Comparison of ENCODE assay signal across 20 cellular contexts in the genomic region with DNA sequence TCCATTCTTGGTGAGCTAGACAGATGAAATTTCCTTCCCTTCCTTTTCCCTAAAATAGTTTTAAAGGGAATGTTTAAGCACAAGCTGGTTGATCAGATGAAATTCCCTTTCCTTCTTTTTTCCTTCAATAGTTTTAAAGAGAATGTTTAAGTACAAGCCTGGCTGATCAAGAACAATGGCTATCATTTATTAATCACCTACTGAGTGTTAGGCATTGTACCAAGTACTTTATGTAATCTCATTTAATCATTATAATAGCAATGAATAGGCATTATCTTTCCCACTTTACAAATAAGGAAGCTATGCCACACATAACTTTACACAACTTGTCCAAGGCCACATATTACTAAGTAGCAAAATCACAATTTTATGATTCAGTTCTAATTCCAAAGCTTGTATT.
A peak's percentile ranks its signal among the peaks of the same experiment; 100 is the strongest.
DNase-seq lines count a peak whose midpoint lies in the region; ATAC-seq, FAIRE-seq and TF ChIP-seq lines count a peak whose summit lies in the region.
"Had no signal": no experiment of that assay in that cellular context is flagged by ENCODE, and none has a peak within 500 bp of the region (broad histone marks: within the 10 kb centered on the region; RNA-seq: fewer than 3 reads in every experiment).

No MANE protein-coding gene starts in this region.

- POLR2A ChIA-PET in K562 (lab: Yijun Ruan, JAX) = no interaction called here

- H3K9me1 ChIP-seq in K562 (ENCODE audit: control insufficient read depth, insufficient read depth, low read length) = no peaks in the 10 kb centered on the region

- H3K4me1 Mint-ChIP-seq in neural progenitor cell = no peaks in the 10 kb centered on the region

- H2AFZ ChIP-seq in K562 (ENCODE audit: low read depth, low read length) (no peak overlapping the region), neural progenitor cell (replicated peaks) (no peak overlapping the region)

- intact Hi-C loops in K562 (cut with micrococcal nuclease) (no loop called here), vagina (cut with DNase I) (no loop called here)

- no peaks in the 10 kb centered on the region for H4K20me1 ChIP-seq in K562 (replicated peaks; ENCODE audit: control insufficient read depth, insufficient read depth, low read length)
- no peaks in the 10 kb centered on the region for H4K20me1 ChIP-seq in neural progenitor cell (ENCODE audit: low read depth)
- H4K20me1 ChIP-seq: BLaER1 had no signal

- no peaks in the 10 kb centered on the region for H3K27me3 Mint-ChIP-seq in neural progenitor cell (ENCODE audit: insufficient read depth, low read depth)
- H3K27me3 Mint-ChIP-seq: CD4-positive, alpha-beta memory T cell had no signal

- no peak for TF ChIP-seq RAD21 in K562 (CRISPR knock-in tag; conservative IDR thresholded peaks at IDR 0.05 in 1 of 2, IDR thresholded peaks at IDR 0.05 in 1 of 2)

- H3K27me3 ChIP-seq in K562 (ENCODE audit: control insufficient read depth in 2 of 2, insufficient read depth in 2 of 2, low read length in 2 of 2) = no peaks in the 10 kb centered on the region
- H3K27me3 ChIP-seq in kidney epithelial cell (ENCODE audit: control insufficient read depth, insufficient read depth, low read length) = no peaks in the 10 kb centered on the region
- H3K27me3 ChIP-seq in neural progenitor cell = no peaks in the 10 kb centered on the region
- no peaks in the 10 kb centered on the region for H3K27me3 ChIP-seq in vagina
- H3K27me3 ChIP-seq in MG63 = no peaks in the 10 kb centered on the region
- H3K27me3 ChIP-seq: BLaER1 had no signal

- H3K9me3 ChIP-seq in K562 (replicated peaks; ENCODE audit: control insufficient read depth, insufficient read depth, low read depth, low read length) = no peaks in the 10 kb centered on the region
- no peaks in the 10 kb centered on the region for H3K9me3 ChIP-seq in neural progenitor cell (ENCODE audit: low read depth)
- H3K9me3 ChIP-seq in vagina = no peaks in the 10 kb centered on the region
- H3K9me3 ChIP-seq in MG63 = no peaks in the 10 kb centered on the region

- no peak for TF ChIP-seq POLR2A in K562 (conservative IDR thresholded peaks at IDR 0.05)
- TF ChIP-seq POLR2A in vagina (IDR thresholded peaks at IDR 0.05) = no peak

- in situ Hi-C loops in Caki2 (cut with HindIII; ENCODE audit: low pct_unique_long_range_greater_than_20kb, low sequenced_read_pairs) = no loop called here
- in situ Hi-C loops in K562 (cut with MboI) = no loop called here

- H3F3A ChIP-seq in neural progenitor cell (ENCODE audit: low read depth) = no peaks in the 10 kb centered on the region

- peaks cover 2% of the 10 kb centered on the region; the same call in 1 of the 3 replicates for H3K36me3 ChIP-seq in K562 (ENCODE audit: control insufficient read depth, insufficient read depth, low read length)
- H3K36me3 ChIP-seq in kidney epithelial cell (ENCODE audit: control insufficient read depth, insufficient read depth, low read length) = no peaks in the 10 kb centered on the region
- no peaks in the 10 kb centered on the region for H3K36me3 ChIP-seq in neural progenitor cell
- no peaks in the 10 kb centered on the region for H3K36me3 ChIP-seq in vagina
- no peaks in the 10 kb centered on the region for H3K36me3 ChIP-seq in MG63

- TF ChIP-seq CTCF in K562 (IDR thresholded peaks at IDR 0.05 in 2 of 3, conservative IDR thresholded peaks at IDR 0.05 in 1 of 3; ENCODE audit: insufficient read depth in 2 of 3, low read depth in 1 of 3, low read length in 3 of 3) = no peak
- no peak for TF ChIP-seq CTCF in kidney epithelial cell (IDR thresholded peaks at IDR 0.05; ENCODE audit: insufficient read depth, low read length, poor library complexity, severe bottlenecking)
- TF ChIP-seq CTCF in neural progenitor cell (IDR thresholded peaks at IDR 0.05) = no peak
- no peak for TF ChIP-seq CTCF in vagina (IDR thresholded peaks at IDR 0.05)

- H3K27ac Mint-ChIP-seq in neural progenitor cell = no peak overlapping the region
- H3K27ac Mint-ChIP-seq: CD14-positive monocyte; CD4-positive, alpha-beta memory T cell; HFFc6 had no signal

- no peaks in the 10 kb centered on the region for H3K79me2 ChIP-seq in K562 (ENCODE audit: control insufficient read depth, insufficient read depth, low read length)
- peaks cover 21% of the 10 kb centered on the region for H3K79me2 ChIP-seq in neural progenitor cell (ENCODE audit: low read depth)

- no peak for TF ChIP-seq EP300 in K562 (IDR thresholded peaks at IDR 0.05; ENCODE audit: low read length)

- H3K4me1 ChIP-seq in K562 (replicated peaks in 1 of 2; ENCODE audit: control insufficient read depth in 2 of 2, insufficient read depth in 2 of 2, low read length in 2 of 2) (no peaks in the 10 kb centered on the region), neural progenitor cell (peaks cover 12% of the 10 kb centered on the region), vagina (no peaks in the 10 kb centered on the region)
- H3K4me1 ChIP-seq: BLaER1 had no signal

- no peak overlapping the region for H3K27ac ChIP-seq in K562 (ENCODE audit: extremely low read depth, low read depth, low read length)
- no peak overlapping the region for H3K27ac ChIP-seq in neural progenitor cell
- no peak overlapping the region for H3K27ac ChIP-seq in vagina
- H3K27ac ChIP-seq: BLaER1 had no signal

- peaks cover 30% of the 10 kb centered on the region for H3K36me3 Mint-ChIP-seq in neural progenitor cell

- peak; percentile 11 for FAIRE-seq in K562 (lab: Jason Lieb, UNC)
- FAIRE-seq: HTR-8/SVneo had no signal

- H3K4me3 Mint-ChIP-seq in neural progenitor cell = no peak overlapping the region
- H3K4me3 Mint-ChIP-seq: CD14-positive monocyte; CD4-positive, alpha-beta memory T cell; HFFc6 had no signal

- no peak overlapping the region for H3K4me2 ChIP-seq in K562 (ENCODE audit: insufficient read depth, low read length)
- peak overlapping the region; percentile 39 for H3K4me2 ChIP-seq in neural progenitor cell
- H3K4me2 ChIP-seq: BLaER1 had no signal

- ATAC-seq in K562 = no peak
- ATAC-seq in GM21723 (IDR thresholded peaks at IDR 0.05; ENCODE audit: unreplicated experiment) = no peak
- ATAC-seq: HCT116 had no signal

- H3K9ac ChIP-seq in K562 (ENCODE audit: insufficient read depth in 1 of 2, low read depth in 2 of 2, low read length in 2 of 2) (no peak overlapping the region), neural progenitor cell (no peak overlapping the region)
- H3K9ac ChIP-seq: BLaER1 had no signal

- H3K4me3 ChIP-seq in K562 (no peak overlapping the region), kidney epithelial cell (ENCODE audit: low read depth, low read length) (no peak overlapping the region), neural progenitor cell (no peak overlapping the region), vagina (no peak overlapping the region), MG63 (no peak overlapping the region)
- H3K4me3 ChIP-seq: BLaER1 had no signal

- no TSS peak for BruUV-seq in K562 (replicated peaks; lab: Mats Ljungman, UMichigan)

- DNase-seq in Caki2 (ENCODE audit: low read depth) (peak; percentile 3), K562 (ENCODE audit: extremely low read depth in 1 of 4, low spot score in 3 of 4) (no peak), kidney epithelial cell (ENCODE audit: low read depth) (peak; percentile 12), neural progenitor cell (ENCODE audit: low spot score) (peak; percentile 7), vagina (ENCODE audit: extremely low spot score in 2 of 2) (no peak), MG63 (no peak)
- DNase-seq: 8988T; Calu3; CD4-positive, alpha-beta memory T cell; DMS79 treated with DMSO at 0.1 percent for 48 hours; GF-D8; GOT3; H7; HFFc6; IMR-90 had no signal

- H3K9me3 Mint-ChIP-seq in neural progenitor cell = peaks cover 12% of the 10 kb centered on the region
- H3K9me3 Mint-ChIP-seq: HFFc6 had no signal

- CTCF ChIA-PET in K562 (lab: Yijun Ruan, JAX; ENCODE audit: low intra/inter-chr PET ratio) = no interaction called here

TF ChIP-seq in K562, 482 proteins besides CTCF, POLR2A, EP300 and RAD21:
- no peak for TF ChIP-seq SREBF2 (CRISPR knock-in tag; IDR thresholded peaks at IDR 0.05)
- TF ChIP-seq, protein P1, sequence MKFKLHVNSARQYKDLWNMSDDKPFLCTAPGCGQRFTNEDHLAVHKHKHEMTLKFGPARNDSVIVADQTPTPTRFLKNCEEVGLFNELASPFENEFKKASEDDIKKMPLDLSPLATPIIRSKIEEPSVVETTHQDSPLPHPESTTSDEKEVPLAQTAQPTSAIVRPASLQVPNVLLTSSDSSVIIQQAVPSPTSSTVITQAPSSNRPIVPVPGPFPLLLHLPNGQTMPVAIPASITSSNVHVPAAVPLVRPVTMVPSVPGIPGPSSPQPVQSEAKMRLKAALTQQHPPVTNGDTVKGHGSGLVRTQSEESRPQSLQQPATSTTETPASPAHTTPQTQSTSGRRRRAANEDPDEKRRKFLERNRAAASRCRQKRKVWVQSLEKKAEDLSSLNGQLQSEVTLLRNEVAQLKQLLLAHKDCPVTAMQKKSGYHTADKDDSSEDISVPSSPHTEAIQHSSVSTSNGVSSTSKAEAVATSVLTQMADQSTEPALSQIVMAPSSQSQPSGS (CRISPR knock-in tag; IDR thresholded peaks at IDR 0.05) = no peak

Comparison
In these comparisons a context has a peak if more than half of its experiments do, and no peak if none do; other contexts are left out.
1. DNase-seq: peak in Caki2 (single experiment), kidney epithelial cell (single experiment) and neural progenitor cell (single experiment); none in K562 (0 of 4), vagina (0 of 2) and MG63 (single experiment).